In genomic region chr1:13893456-13893855, GRCh38 we compare ENCODE assay signal across 11 cellular contexts.
A peak's percentile ranks its signal among the peaks of the same experiment; 100 is the strongest.
DNase-seq lines count a peak whose midpoint lies in the region; ATAC-seq and TF ChIP-seq lines count a peak whose summit lies in the region.
"Had no signal": no experiment of that assay in that cellular context is flagged by ENCODE, and none has a peak within 500 bp of the region (broad histone marks: within the 10 kb centered on the region; RNA-seq: fewer than 3 reads in every experiment).

No MANE protein-coding gene starts in this region.

- DNase-seq in activated naive CD8-positive, alpha-beta T cell treated with anti-CD3 and anti-CD28 coated beads for 36 hours, result no peak
- DNase-seq in heart right ventricle, result no peak
- DNase-seq in neuronal stem cell (ENCODE audit: low spot score), result no peak
- DNase-seq in upper lobe of right lung, result no peak
- no peak for DNase-seq in iPS-NIHi11 (ENCODE audit: low spot score)
- DNase-seq in foreskin melanocyte, result no peak
- no peak for DNase-seq in activated T-cell treated with anti-CD3 and anti-CD28 coated beads, Interleukin-2, amount 50 U/mL, for 4 hours
- DNase-seq: cerebellar nuclear complex, NCI-H446 treated with DMSO at 0.1 percent for 48 hours, trophoblast cell had no signal

- no peak overlapping the region for H2BK120ac ChIP-seq in neuronal stem cell (ENCODE audit: low read depth, low read length)

- peak overlapping the region in 8 of 10 donors; percentile 21 to 51 (median 44) for H3K4me3 ChIP-seq in heart right ventricle
- H3K4me3 ChIP-seq in neuronal stem cell (ENCODE audit: low read length in 2 of 2), result no peak overlapping the region
- peak overlapping the region; percentile 46 for H3K4me3 ChIP-seq in upper lobe of right lung

- intact Hi-C loops in heart right ventricle (cut with DNase I) (no loop called here), upper lobe of right lung (cut with DNase I) (no loop called here)

- H3K4me2 ChIP-seq in neuronal stem cell (ENCODE audit: insufficient read depth, low read length, poor library complexity, severe bottlenecking), result peak overlapping the region; percentile 81

- no peak overlapping the region for H2BK15ac ChIP-seq in neuronal stem cell (ENCODE audit: low read length)

- no peak overlapping the region for H3K4ac ChIP-seq in neuronal stem cell (ENCODE audit: low read length)

- no peak overlapping the region for H2BK5ac ChIP-seq in neuronal stem cell (ENCODE audit: low read length)

- no peak overlapping the region for H2BK12ac ChIP-seq in neuronal stem cell (ENCODE audit: low read length)

- H3K9me3 ChIP-seq in heart right ventricle (peaks cover 0 to 5% (median 0%) of the 10 kb centered on the region in 11 donors), neuronal stem cell (replicated peaks in 1 of 2; ENCODE audit: control insufficient read depth in 2 of 2, insufficient read depth in 1 of 2, low read depth in 1 of 2, low read length in 2 of 2) (peaks cover 0 to 9% of the 10 kb centered on the region in 2 donors), upper lobe of right lung (no peaks in the 10 kb centered on the region)

- H3K4me1 ChIP-seq in heart right ventricle (peaks cover 0 to 7% (median 5%) of the 10 kb centered on the region in 9 donors), neuronal stem cell (ENCODE audit: control insufficient read depth in 2 of 2, insufficient read depth in 1 of 2, low read depth in 1 of 2, low read length in 2 of 2) (peaks cover 0 to 2% of the 10 kb centered on the region in 2 donors), upper lobe of right lung (no peaks in the 10 kb centered on the region)

- H3K4me1 Mint-ChIP-seq in activated naive CD8-positive, alpha-beta T cell (ENCODE audit: low read depth), result peaks cover 8% of the 10 kb centered on the region
- H3K4me1 Mint-ChIP-seq in activated naive CD8-positive, alpha-beta T cell treated with anti-CD3 and anti-CD28 coated beads for 36 hours, result peaks cover 2% of the 10 kb centered on the region
- peaks cover 8% of the 10 kb centered on the region for H3K4me1 Mint-ChIP-seq in activated T-cell treated with anti-CD3 and anti-CD28 coated beads, Interleukin-2, amount 50 U/mL, for 4 hours (ENCODE audit: low read depth)

- no peaks in the 10 kb centered on the region for H3K36me3 ChIP-seq in heart right ventricle
- H3K36me3 ChIP-seq in neuronal stem cell (replicated peaks in 1 of 2; ENCODE audit: control insufficient read depth in 2 of 2, insufficient read depth in 2 of 2, low read length in 2 of 2), result no peaks in the 10 kb centered on the region
- H3K36me3 ChIP-seq in upper lobe of right lung, result no peaks in the 10 kb centered on the region

- H3K14ac ChIP-seq in neuronal stem cell (ENCODE audit: low read length), result peak overlapping the region; percentile 17

- TF ChIP-seq CTCF in heart right ventricle (IDR thresholded peaks at IDR 0.05) (no peak), upper lobe of right lung (IDR thresholded peaks at IDR 0.05) (no peak)

- H3K27me3 ChIP-seq in heart right ventricle, result peaks cover 0 to 96% (median 73%) of the 10 kb centered on the region in 7 donors
- H3K27me3 ChIP-seq in neuronal stem cell (ENCODE audit: control insufficient read depth in 3 of 3, insufficient read depth in 3 of 3, low read depth in 1 of 3, low read length in 3 of 3), result peaks cover 2 to 99% (median 34%) of the 10 kb centered on the region in 3 experiments
- H3K27me3 ChIP-seq in upper lobe of right lung, result peaks cover 46% of the 10 kb centered on the region

- no peak for ATAC-seq in heart right ventricle
- no peak for ATAC-seq in upper lobe of right lung
- no peak for ATAC-seq in activated T-cell treated with anti-CD3 and anti-CD28 coated beads, Interleukin-2, amount 50 U/mL, for 4 hours

- no peaks in the 10 kb centered on the region for H3K36me3 Mint-ChIP-seq in activated naive CD8-positive, alpha-beta T cell
- H3K36me3 Mint-ChIP-seq in activated naive CD8-positive, alpha-beta T cell treated with anti-CD3 and anti-CD28 coated beads for 36 hours, result peaks cover 2% of the 10 kb centered on the region
- no peaks in the 10 kb centered on the region for H3K36me3 Mint-ChIP-seq in activated T-cell treated with anti-CD3 and anti-CD28 coated beads, Interleukin-2, amount 50 U/mL, for 4 hours (ENCODE audit: insufficient read depth)

- peak overlapping the region; percentile 34 for H3K4me3 Mint-ChIP-seq in activated naive CD8-positive, alpha-beta T cell
- H3K4me3 Mint-ChIP-seq in activated naive CD8-positive, alpha-beta T cell treated with anti-CD3 and anti-CD28 coated beads for 36 hours, result no peak overlapping the region
- H3K4me3 Mint-ChIP-seq in activated T-cell treated with anti-CD3 and anti-CD28 coated beads, Interleukin-2, amount 50 U/mL, for 4 hours, result no peak overlapping the region

- peak overlapping the region; percentile 93 for H2AFZ ChIP-seq in neuronal stem cell (ENCODE audit: low read length)

- H4K8ac ChIP-seq in neuronal stem cell (ENCODE audit: low read depth, low read length), result no peak overlapping the region

- H3K79me1 ChIP-seq in neuronal stem cell (ENCODE audit: low read depth, low read length), result no peaks in the 10 kb centered on the region

- WGBS in heart right ventricle, 2 donors, result 29 to 32% methylated on average over 14 of the region's 14 CpGs
- no CpG with 5 or more reads among the region's 14 CpGs for WGBS in neuronal stem cell (ENCODE audit: extremely low coverage in 2 of 2, insufficient read length in 2 of 2, insufficient replicate concordance in 1 of 2), 2 donors

- peaks cover 5% of the 10 kb centered on the region for H3K9me3 Mint-ChIP-seq in activated naive CD8-positive, alpha-beta T cell (ENCODE audit: low read depth)
- peaks cover 1% of the 10 kb centered on the region for H3K9me3 Mint-ChIP-seq in activated naive CD8-positive, alpha-beta T cell treated with anti-CD3 and anti-CD28 coated beads for 36 hours
- H3K9me3 Mint-ChIP-seq in activated T-cell treated with anti-CD3 and anti-CD28 coated beads, Interleukin-2, amount 50 U/mL, for 4 hours, result no peaks in the 10 kb centered on the region

- H4K91ac ChIP-seq in neuronal stem cell (ENCODE audit: low read depth, low read length, poor library complexity), result no peak overlapping the region

- no peak overlapping the region for H3K27ac Mint-ChIP-seq in activated naive CD8-positive, alpha-beta T cell
- no peak overlapping the region for H3K27ac Mint-ChIP-seq in activated naive CD8-positive, alpha-beta T cell treated with anti-CD3 and anti-CD28 coated beads for 36 hours

- H3K18ac ChIP-seq in neuronal stem cell (ENCODE audit: low read length), result peak overlapping the region; percentile 21

- no peak overlapping the region for H2AK5ac ChIP-seq in neuronal stem cell (ENCODE audit: low read depth, low read length)

- H3K9ac ChIP-seq in neuronal stem cell (ENCODE audit: low read depth, low read length, poor library complexity), result no peak overlapping the region

- peaks cover 45% of the 10 kb centered on the region for H3K27me3 Mint-ChIP-seq in activated naive CD8-positive, alpha-beta T cell
- H3K27me3 Mint-ChIP-seq in activated naive CD8-positive, alpha-beta T cell treated with anti-CD3 and anti-CD28 coated beads for 36 hours, result peaks cover 41% of the 10 kb centered on the region
- peaks cover 41% of the 10 kb centered on the region for H3K27me3 Mint-ChIP-seq in activated T-cell treated with anti-CD3 and anti-CD28 coated beads, Interleukin-2, amount 50 U/mL, for 4 hours (ENCODE audit: low read depth)

- no peak overlapping the region for H3K23ac ChIP-seq in neuronal stem cell (ENCODE audit: low read depth, low read length, poor library complexity)

- no peak overlapping the region for H3K27ac ChIP-seq in heart right ventricle
- H3K27ac ChIP-seq in neuronal stem cell (replicated peaks; ENCODE audit: low read length), result no peak overlapping the region
- H3K27ac ChIP-seq in upper lobe of right lung, result no peak overlapping the region

Comparison
In these comparisons a context has a peak if more than half of its experiments do, and no peak if none do; other contexts are left out.
1. H3K4me3 ChIP-seq: peak in heart right ventricle (8 of 10) and upper lobe of right lung (single experiment); none in neuronal stem cell (0 of 2).